ENCODE assay signal across 1 cellular context in the genomic region with DNA sequence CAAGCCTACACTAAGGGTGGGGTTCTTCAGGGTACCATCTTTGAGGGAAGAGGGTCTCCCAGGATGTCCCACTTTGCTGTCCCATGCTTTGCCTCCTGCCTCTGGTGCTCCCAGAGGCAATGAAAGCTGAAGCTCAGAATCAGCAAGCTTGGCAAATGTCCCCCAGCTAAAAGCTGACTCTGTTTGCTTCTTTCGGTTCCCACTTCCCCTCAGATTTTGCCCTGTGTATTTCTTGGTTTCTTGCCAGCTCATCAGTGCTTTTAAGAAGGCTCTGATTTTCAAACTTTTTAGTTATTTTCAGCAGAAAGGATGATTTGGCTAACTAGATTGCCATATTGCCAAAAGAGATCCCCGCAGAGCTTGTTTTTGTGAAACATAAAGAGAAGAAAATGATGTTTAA.
TF ChIP-seq lines count a peak whose summit lies in the region.

No MANE protein-coding gene starts in this region.

TF ChIP-seq in GM23338, 12 proteins besides CTCF, POLR2A, EP300 and RAD21 (continued from another document):
- TF ChIP-seq, protein P1, sequence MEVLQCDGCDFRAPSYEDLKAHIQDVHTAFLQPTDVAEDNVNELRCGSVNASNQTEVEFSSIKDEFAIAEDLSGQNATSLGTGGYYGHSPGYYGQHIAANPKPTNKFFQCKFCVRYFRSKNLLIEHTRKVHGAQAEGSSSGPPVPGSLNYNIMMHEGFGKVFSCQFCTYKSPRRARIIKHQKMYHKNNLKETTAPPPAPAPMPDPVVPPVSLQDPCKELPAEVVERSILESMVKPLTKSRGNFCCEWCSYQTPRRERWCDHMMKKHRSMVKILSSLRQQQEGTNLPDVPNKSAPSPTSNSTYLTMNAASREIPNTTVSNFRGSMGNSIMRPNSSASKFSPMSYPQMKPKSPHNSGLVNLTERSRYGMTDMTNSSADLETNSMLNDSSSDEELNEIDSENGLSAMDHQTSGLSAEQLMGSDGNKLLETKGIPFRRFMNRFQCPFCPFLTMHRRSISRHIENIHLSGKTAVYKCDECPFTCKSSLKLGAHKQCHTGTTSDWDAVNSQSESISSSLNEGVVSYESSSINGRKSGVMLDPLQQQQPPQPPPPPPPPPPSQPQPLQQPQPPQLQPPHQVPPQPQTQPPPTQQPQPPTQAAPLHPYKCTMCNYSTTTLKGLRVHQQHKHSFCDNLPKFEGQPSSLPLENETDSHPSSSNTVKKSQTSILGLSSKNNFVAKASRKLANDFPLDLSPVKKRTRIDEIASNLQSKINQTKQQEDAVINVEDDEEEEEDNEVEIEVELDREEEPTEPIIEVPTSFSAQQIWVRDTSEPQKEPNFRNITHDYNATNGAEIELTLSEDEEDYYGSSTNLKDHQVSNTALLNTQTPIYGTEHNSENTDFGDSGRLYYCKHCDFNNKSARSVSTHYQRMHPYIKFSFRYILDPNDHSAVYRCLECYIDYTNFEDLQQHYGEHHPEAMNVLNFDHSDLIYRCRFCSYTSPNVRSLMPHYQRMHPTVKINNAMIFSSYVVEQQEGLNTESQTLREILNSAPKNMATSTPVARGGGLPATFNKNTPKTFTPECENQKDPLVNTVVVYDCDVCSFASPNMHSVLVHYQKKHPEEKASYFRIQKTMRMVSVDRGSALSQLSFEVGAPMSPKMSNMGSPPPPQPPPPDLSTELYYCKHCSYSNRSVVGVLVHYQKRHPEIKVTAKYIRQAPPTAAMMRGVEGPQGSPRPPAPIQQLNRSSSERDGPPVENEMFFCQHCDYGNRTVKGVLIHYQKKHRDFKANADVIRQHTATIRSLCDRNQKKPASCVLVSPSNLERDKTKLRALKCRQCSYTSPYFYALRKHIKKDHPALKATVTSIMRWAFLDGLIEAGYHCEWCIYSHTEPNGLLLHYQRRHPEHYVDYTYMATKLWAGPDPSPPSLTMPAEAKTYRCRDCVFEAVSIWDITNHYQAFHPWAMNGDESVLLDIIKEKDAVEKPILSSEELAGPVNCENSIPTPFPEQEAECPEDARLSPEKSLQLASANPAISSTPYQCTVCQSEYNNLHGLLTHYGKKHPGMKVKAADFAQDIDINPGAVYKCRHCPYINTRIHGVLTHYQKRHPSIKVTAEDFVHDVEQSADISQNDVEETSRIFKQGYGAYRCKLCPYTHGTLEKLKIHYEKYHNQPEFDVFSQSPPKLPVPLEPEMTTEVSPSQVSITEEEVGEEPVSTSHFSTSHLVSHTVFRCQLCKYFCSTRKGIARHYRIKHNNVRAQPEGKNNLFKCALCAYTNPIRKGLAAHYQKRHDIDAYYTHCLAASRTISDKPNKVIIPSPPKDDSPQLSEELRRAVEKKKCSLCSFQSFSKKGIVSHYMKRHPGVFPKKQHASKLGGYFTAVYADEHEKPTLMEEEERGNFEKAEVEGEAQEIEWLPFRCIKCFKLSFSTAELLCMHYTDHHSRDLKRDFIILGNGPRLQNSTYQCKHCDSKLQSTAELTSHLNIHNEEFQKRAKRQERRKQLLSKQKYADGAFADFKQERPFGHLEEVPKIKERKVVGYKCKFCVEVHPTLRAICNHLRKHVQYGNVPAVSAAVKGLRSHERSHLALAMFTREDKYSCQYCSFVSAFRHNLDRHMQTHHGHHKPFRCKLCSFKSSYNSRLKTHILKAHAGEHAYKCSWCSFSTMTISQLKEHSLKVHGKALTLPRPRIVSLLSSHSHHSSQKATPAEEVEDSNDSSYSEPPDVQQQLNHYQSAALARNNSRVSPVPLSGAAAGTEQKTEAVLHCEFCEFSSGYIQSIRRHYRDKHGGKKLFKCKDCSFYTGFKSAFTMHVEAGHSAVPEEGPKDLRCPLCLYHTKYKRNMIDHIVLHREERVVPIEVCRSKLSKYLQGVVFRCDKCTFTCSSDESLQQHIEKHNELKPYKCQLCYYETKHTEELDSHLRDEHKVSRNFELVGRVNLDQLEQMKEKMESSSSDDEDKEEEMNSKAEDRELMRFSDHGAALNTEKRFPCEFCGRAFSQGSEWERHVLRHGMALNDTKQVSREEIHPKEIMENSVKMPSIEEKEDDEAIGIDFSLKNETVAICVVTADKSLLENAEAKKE (CRISPR knock-in tag; IDR thresholded peaks at IDR 0.05) = no peak
- no peak for TF ChIP-seq EZH2phosphoT487 (IDR thresholded peaks at IDR 0.05; ENCODE audit: unreplicated experiment)
- no peak for TF ChIP-seq STAT1 (IDR thresholded peaks at IDR 0.05; ENCODE audit: unreplicated experiment)
- TF ChIP-seq ZNF331 (CRISPR knock-in tag; IDR thresholded peaks at IDR 0.05; ENCODE audit: low read depth) = no peak
- TF ChIP-seq NANOG (IDR thresholded peaks at IDR 0.05; ENCODE audit: borderline replicate concordance) = no peak
- TF ChIP-seq POLR2AphosphoS5 (IDR thresholded peaks at IDR 0.05; ENCODE audit: low read depth) = no peak
- no peak for TF ChIP-seq EZH2 (IDR thresholded peaks at IDR 0.05; ENCODE audit: low read depth, unreplicated experiment)
